22 cellular contexts compared by ENCODE assay signal in genomic region chr10:86265236-86265876, GRCh38.
DNase-seq lines count a peak whose midpoint lies in the region; ATAC-seq and TF ChIP-seq lines count a peak whose summit lies in the region.
"Had no signal": no experiment of that assay in that cellular context is flagged by ENCODE, and none has a peak within 500 bp of the region (broad histone marks: within the 10 kb centered on the region; RNA-seq: fewer than 3 reads in every experiment).

No MANE protein-coding gene starts in this region.

- TF ChIP-seq CTCF in BE2C (IDR thresholded peaks at IDR 0.05; ENCODE audit: low read depth, low read length) (no peak), HCT116 (IDR thresholded peaks at IDR 0.05 in 2 of 3, conservative IDR thresholded peaks at IDR 0.05 in 1 of 3; ENCODE audit: borderline replicate concordance in 1 of 3, insufficient read depth in 1 of 3, low read depth in 2 of 3, low read length in 2 of 3) (no peak), coronary artery (IDR thresholded peaks at IDR 0.05) (no peak), neural cell (IDR thresholded peaks at IDR 0.05; ENCODE audit: poor library complexity, severe bottlenecking) (no peak), esophagus squamous epithelium (IDR thresholded peaks at IDR 0.05) (no peak)

- no peaks in the 10 kb centered on the region for H3K36me3 ChIP-seq in BE2C
- H3K36me3 ChIP-seq in HCT116 (ENCODE audit: control insufficient read depth in 1 of 2, insufficient read depth in 2 of 2, low read length in 2 of 2), result no peaks in the 10 kb centered on the region
- H3K36me3 ChIP-seq in neural cell (ENCODE audit: insufficient read depth, low read length), result no peaks in the 10 kb centered on the region
- H3K36me3 ChIP-seq in esophagus squamous epithelium, result no peaks in the 10 kb centered on the region
- no peaks in the 10 kb centered on the region for H3K36me3 ChIP-seq in H7 (replicated peaks; ENCODE audit: control insufficient read depth, insufficient read depth, low read length)
- H3K36me3 ChIP-seq: colonic mucosa had no signal

- WGBS in esophagus squamous epithelium, 2 donors, result 70 to 76% methylated on average over 5 to 6 of the region's 7 CpGs

- no peaks in the 10 kb centered on the region for H3F3A ChIP-seq in neural cell (ENCODE audit: insufficient read depth, low read length, poor library complexity, severe bottlenecking)

- H3K9ac ChIP-seq in HCT116 (ENCODE audit: low read length), result no peak overlapping the region
- peak overlapping the region; percentile 34 for H3K9ac ChIP-seq in neural cell (ENCODE audit: low read length)

- no peaks in the 10 kb centered on the region for H3K79me2 ChIP-seq in HCT116 (ENCODE audit: insufficient read depth, low read length)
- H3K79me2 ChIP-seq in neural cell (replicated peaks; ENCODE audit: insufficient read depth, low read length), result no peaks in the 10 kb centered on the region

- H3K4me1 ChIP-seq in BE2C, result peaks cover 67% of the 10 kb centered on the region
- peaks cover 0 to 8% of the 10 kb centered on the region in 2 experiments; a peak in 2 of 4 replicates for H3K4me1 ChIP-seq in HCT116 (ENCODE audit: control insufficient read depth in 1 of 2, insufficient read depth in 2 of 2, low read length in 2 of 2)
- peaks cover 0 to 17% (median 0%) of the 10 kb centered on the region in 3 donors for H3K4me1 ChIP-seq in esophagus squamous epithelium
- H3K4me1 ChIP-seq: colonic mucosa had no signal

- ATAC-seq in HCT116 (no peak), GM21367 (IDR thresholded peaks at IDR 0.05; ENCODE audit: unreplicated experiment) (no peak), GM21825 (IDR thresholded peaks at IDR 0.05; ENCODE audit: unreplicated experiment) (no peak)
- ATAC-seq: activated T-cell treated with anti-CD3 and anti-CD28 coated beads, Interleukin-2, amount 50 U/mL, for 72 hours; CD8-positive, alpha-beta T cell; right cardiac atrium had no signal

- H3K9me3 ChIP-seq in BE2C, result no peaks in the 10 kb centered on the region
- H3K9me3 ChIP-seq in HCT116 (ENCODE audit: control insufficient read depth in 1 of 2, insufficient read depth in 1 of 2, low read depth in 1 of 2, low read length in 2 of 2), result no peaks in the 10 kb centered on the region
- no peaks in the 10 kb centered on the region for H3K9me3 ChIP-seq in neural cell (ENCODE audit: low read length)
- no peaks in the 10 kb centered on the region for H3K9me3 ChIP-seq in esophagus squamous epithelium
- H3K9me3 ChIP-seq: colonic mucosa had no signal

- intact Hi-C loops in HCT116 (cut with micrococcal nuclease), result no loop called here
- intact Hi-C loops in esophagus squamous epithelium (cut with DNase I), result no loop called here

- peak; percentile 95 for TF ChIP-seq EP300 in neural cell (conservative IDR thresholded peaks at IDR 0.05; ENCODE audit: poor library complexity, severe bottlenecking)

- no peak for TF ChIP-seq RAD21 in HCT116 (IDR thresholded peaks at IDR 0.05; ENCODE audit: low read depth)
- TF ChIP-seq RAD21 in neural cell (conservative IDR thresholded peaks at IDR 0.05), result peak; percentile 53

- H2AFZ ChIP-seq in HCT116 (ENCODE audit: low read depth, low read length, poor library complexity, severe bottlenecking), result no peak overlapping the region
- H2AFZ ChIP-seq in neural cell (ENCODE audit: low read depth, low read length), result no peak overlapping the region

- TF ChIP-seq POLR2A in HCT116 (IDR thresholded peaks at IDR 0.05; ENCODE audit: borderline replicate concordance, extremely low read depth, insufficient read depth, insufficient read length) (no peak), esophagus squamous epithelium (IDR thresholded peaks at IDR 0.05) (no peak)

- CTCF ChIA-PET in HCT116 (lab: Charles Lee), result no interaction called here

- peak; percentile 84 for DNase-seq in BE2C
- no peak for DNase-seq in HCT116 (ENCODE audit: low read depth, low spot score)
- DNase-seq in coronary artery (ENCODE audit: low spot score), result peak; percentile 31
- no peak for DNase-seq in esophagus squamous epithelium (lab: John Stamatoyannopoulos, UW)
- no peak for DNase-seq in H7
- DNase-seq: activated CD4-positive, alpha-beta T cell treated with anti-CD3 and anti-CD28 coated beads, Interleukin-2, amount 50 U/mL, for 4 hours; activated naive CD8-positive, alpha-beta T cell treated with anti-CD3 and anti-CD28 coated beads for 36 hours; activated T-cell treated with anti-CD3 and anti-CD28 coated beads, Interleukin-2, amount 50 U/mL, for 72 hours; colonic mucosa; foreskin melanocyte; NCI-H1092 treated with DMSO at 0.1 percent for 48 hours; NCI-H2171 treated with DMSO at 0.1 percent for 48 hours; NCI-H526 treated with DMSO at 0.1 percent for 48 hours; OCI-M1; right cardiac atrium; SIG-M5; stimulated activated naive CD4-positive, alpha-beta T cell; trophoblast cell had no signal

- H3K9me2 ChIP-seq in HCT116 (ENCODE audit: insufficient read depth) (no peaks in the 10 kb centered on the region), neural cell (ENCODE audit: insufficient read depth, low read length) (no peaks in the 10 kb centered on the region)

- no TSS peak for BruUV-seq in HCT116 (replicated peaks; lab: Mats Ljungman, UMichigan)

- H4K20me1 ChIP-seq in HCT116 (ENCODE audit: insufficient read depth) (no peaks in the 10 kb centered on the region), neural cell (ENCODE audit: insufficient read depth) (no peaks in the 10 kb centered on the region)

- H3K4me2 ChIP-seq in HCT116 (ENCODE audit: low read length) (no peak overlapping the region), neural cell (ENCODE audit: low read length) (no peak overlapping the region)

- POLR2A ChIA-PET in HCT116 (lab: Charles Lee), result no interaction called here

- no peak overlapping the region for H3K27ac ChIP-seq in HCT116 (ENCODE audit: low read depth, low read length)
- no peak overlapping the region for H3K27ac ChIP-seq in coronary artery
- peak overlapping the region; percentile 77 for H3K27ac ChIP-seq in neural cell (ENCODE audit: low read length)
- H3K27ac ChIP-seq in esophagus squamous epithelium, result no peak overlapping the region
- H3K27ac ChIP-seq: colonic mucosa had no signal

- H3K4me3 ChIP-seq in BE2C (ENCODE audit: low read depth, low read length), result no peak overlapping the region
- no peak overlapping the region for H3K4me3 ChIP-seq in HCT116 (replicated peaks in 1 of 2; ENCODE audit: low read depth in 1 of 2, low read length in 2 of 2)
- H3K4me3 ChIP-seq in coronary artery, result no peak overlapping the region
- peak overlapping the region; percentile 42 for H3K4me3 ChIP-seq in neural cell (ENCODE audit: low read length)
- no peak overlapping the region for H3K4me3 ChIP-seq in esophagus squamous epithelium
- no peak overlapping the region for H3K4me3 ChIP-seq in H7 (ENCODE audit: insufficient read depth, low read depth, low read length)
- H3K4me3 ChIP-seq: colonic mucosa had no signal

- H3K27me3 ChIP-seq in BE2C (no peaks in the 10 kb centered on the region), HCT116 (ENCODE audit: insufficient read depth, low read length) (no peaks in the 10 kb centered on the region), neural cell (ENCODE audit: insufficient read depth, low read depth, low read length) (no peaks in the 10 kb centered on the region), esophagus squamous epithelium (peaks cover 0 to 54% (median 0%) of the 10 kb centered on the region in 4 donors), H7 (ENCODE audit: control insufficient read depth, insufficient read depth, low read length) (peaks cover 3% of the 10 kb centered on the region; the same call in 1 of the 2 replicates)
- H3K27me3 ChIP-seq: colonic mucosa had no signal

- RAD21 ChIA-PET in HCT116 (lab: Charles Lee; ENCODE audit: low non-redundant PET in 1 of 2, low total read pairs in 2 of 2, uncharacterized antibody in 2 of 2, unreplicated experiment in 2 of 2), result no interaction called here

TF ChIP-seq in HCT116, 20 proteins besides CTCF, POLR2A, EP300 and RAD21:
- TF ChIP-seq MAX (IDR thresholded peaks at IDR 0.05) (peak; percentile 73), CBX3 (IDR thresholded peaks at IDR 0.05; ENCODE audit: low read depth) (no peak)

TF ChIP-seq in neural cell, 6 proteins besides CTCF, POLR2A, EP300 and RAD21:
- TF ChIP-seq TAF1 (IDR thresholded peaks at IDR 0.05; ENCODE audit: low read depth), result no peak
- peak; percentile 79 for TF ChIP-seq POLR2AphosphoS5 (IDR thresholded peaks at IDR 0.05)
- TF ChIP-seq EZH2 (IDR thresholded peaks at IDR 0.05; ENCODE audit: borderline replicate concordance, insufficient read depth, low read length, poor library complexity, severe bottlenecking), result no peak
- no peak for TF ChIP-seq REST (IDR thresholded peaks at IDR 0.05; ENCODE audit: borderline replicate concordance)
- peak; percentile 34 for TF ChIP-seq SMC3 (conservative IDR thresholded peaks at IDR 0.05; ENCODE audit: poor library complexity)

Comparison
In these comparisons a context has a peak if more than half of its experiments do, and no peak if none do; other contexts are left out.
1. DNase-seq: peak in BE2C (single experiment) and coronary artery (single experiment); none in HCT116 (single experiment), esophagus squamous epithelium (single experiment) and H7 (single experiment).